ENCODE assay signal across 8 cellular contexts in the genomic region with DNA sequence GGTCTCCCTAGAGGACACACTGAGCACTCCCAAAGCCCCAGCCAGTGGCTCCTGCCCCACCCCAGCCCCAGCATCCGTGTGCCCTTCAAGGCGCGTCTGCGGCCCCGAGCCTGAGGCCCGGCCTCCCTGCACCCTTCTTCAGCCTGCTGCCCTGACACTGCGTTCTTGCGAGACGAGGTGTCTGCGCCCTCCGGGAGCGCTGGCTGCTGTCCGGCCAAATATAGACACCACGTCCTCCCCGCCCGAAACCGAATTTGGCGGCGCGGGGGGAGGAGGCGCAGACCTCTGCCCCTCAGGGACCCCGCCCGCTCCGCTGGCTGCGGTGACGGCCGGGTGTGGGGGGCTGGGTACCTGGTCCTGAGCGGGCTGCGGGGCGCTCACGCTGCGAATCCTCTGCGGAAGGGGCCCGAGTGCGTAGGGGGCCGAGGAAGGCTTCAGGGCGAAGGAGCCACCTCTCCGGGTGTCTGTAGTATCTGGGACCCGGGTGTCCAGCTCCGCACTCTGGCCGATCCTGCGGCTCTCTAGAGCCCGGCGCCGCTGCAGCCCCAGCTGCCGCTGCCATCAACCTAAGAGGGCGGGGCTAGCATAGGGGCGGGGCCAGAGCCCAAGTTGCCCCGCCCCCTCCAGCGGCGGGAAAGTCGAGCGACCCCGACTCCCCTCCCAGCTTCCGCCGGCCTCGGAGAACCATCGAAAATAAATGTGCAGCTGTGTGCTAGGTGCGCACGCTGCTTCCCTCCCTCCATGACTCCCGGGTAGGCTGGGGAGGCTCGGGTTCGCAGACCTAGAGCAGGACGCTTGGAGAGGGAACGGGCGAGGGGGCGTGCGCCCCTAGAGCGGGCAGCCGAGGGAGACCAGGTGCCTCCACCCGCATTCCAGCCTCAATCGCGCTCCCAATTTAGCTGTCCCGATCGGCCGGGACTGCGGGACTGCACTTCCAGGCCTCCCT. TPM values are rescaled to one million over a fixed set of nuclear protein-coding genes. Genes with fewer than 3 reads are reported as not detected.
DNase-seq lines count a peak whose midpoint lies in the region; ATAC-seq and TF ChIP-seq lines count a peak whose summit lies in the region.

A gene (minus strand): TSS at position 576 of the 946 bp plus-strand sequence. CDS start 1,491 bp downstream, outside the sequence.

- peak in 1 of 2 experiments; percentile 75 for DNase-seq in Caco-2
- peak; percentile 25 for DNase-seq in NCI-H460 (ENCODE audit: extremely low read depth, low read depth)
- peak; percentile 66 for DNase-seq in activated T-cell treated with anti-CD3 and anti-CD28 coated beads for 24 hours (ENCODE audit: low read depth)
- DNase-seq in erythroblast (lab: John Stamatoyannopoulos, UW): peak; percentile 63 to 72
- no peak for DNase-seq in mucosa of gallbladder (ENCODE audit: low spot score)
- no peak for DNase-seq in RKO (ENCODE audit: low spot score)

- intact Hi-C loops in Caco-2 (cut with micrococcal nuclease; ENCODE audit: unreplicated experiment): no loop called here

- no peaks in the 10 kb centered on the region for H3K9me3 Mint-ChIP-seq in Caco-2 (ENCODE audit: unreplicated experiment)

- CTCF ChIA-PET in Caco-2 (lab: Charles Lee): interaction anchor here (1.2 kb wide), 1 partner anchor 17 kb away, joined by 4 read pairs; no protein-coding TSS in a partner anchor

- H3K27ac Mint-ChIP-seq in Caco-2 (ENCODE audit: unreplicated experiment): peak within 1 kb of the TSS; percentile 54

- no TSS peak for BruUV-seq in Caco-2 (replicated peaks; lab: Mats Ljungman, UMichigan)

- H3K4me1 Mint-ChIP-seq in Caco-2 (ENCODE audit: low read depth, unreplicated experiment): peaks cover 7% of the 10 kb centered on the region

- H3K27ac ChIP-seq in subcutaneous abdominal adipose tissue (ENCODE audit: low read depth, low read length): peak within 1 kb of the TSS; percentile 16

- H3K4me3 ChIP-seq in Caco-2 (ENCODE audit: low read depth, low read length) (peak within 1 kb of the TSS; percentile 50), subcutaneous abdominal adipose tissue (ENCODE audit: low read depth in 1 of 5, low read length in 5 of 5) (peak within 1 kb of the TSS; percentile 31 to 78 (median 69))

- POLR2A ChIA-PET in Caco-2 (lab: Charles Lee): no interaction called here

- H3K9ac ChIP-seq in subcutaneous abdominal adipose tissue (ENCODE audit: low read length in 5 of 5): peak within 1 kb of the TSS in 4 of 5 donors; percentile 39 to 71 (median 58)

- no peaks in the 10 kb centered on the region for H3K9me3 ChIP-seq in Caco-2
- H3K9me3 ChIP-seq in subcutaneous abdominal adipose tissue (ENCODE audit: control insufficient read depth in 5 of 5, low read length in 5 of 5): no peaks in the 10 kb centered on the region

- peaks cover 13% of the 10 kb centered on the region for H3K36me3 Mint-ChIP-seq in Caco-2 (ENCODE audit: insufficient read depth, unreplicated experiment)

- H3K27me3 ChIP-seq in Caco-2 (replicated peaks; ENCODE audit: control insufficient read depth, insufficient read depth, low read length) (no peaks in the 10 kb centered on the region), subcutaneous abdominal adipose tissue (ENCODE audit: control insufficient read depth in 5 of 5, insufficient read depth in 4 of 5, low read length in 5 of 5) (peaks cover 0 to 5% (median 0%) of the 10 kb centered on the region in 5 donors)

- TF ChIP-seq POLR2A in erythroblast (IDR thresholded peaks at IDR 0.05; ENCODE audit: low read length): no peak

- H3K36me3 ChIP-seq in Caco-2 (ENCODE audit: control insufficient read depth, insufficient read depth, low read length) (no peaks in the 10 kb centered on the region), subcutaneous abdominal adipose tissue (ENCODE audit: control insufficient read depth in 5 of 5, insufficient read depth in 5 of 5, low read length in 5 of 5) (no peaks in the 10 kb centered on the region)

- H3K4me3 Mint-ChIP-seq in Caco-2 (ENCODE audit: unreplicated experiment): peak within 1 kb of the TSS; percentile 72

- H3K4me1 ChIP-seq in Caco-2 (peaks cover 8% of the 10 kb centered on the region), subcutaneous abdominal adipose tissue (ENCODE audit: control insufficient read depth in 5 of 5, insufficient read depth in 5 of 5, low read length in 5 of 5) (peaks cover under 1 to 36% (median 30%) of the 10 kb centered on the region in 5 donors)

- TF ChIP-seq CTCF in Caco-2 (IDR thresholded peaks at IDR 0.05; ENCODE audit: insufficient read depth in 1 of 2, low read depth in 1 of 2, low read length in 1 of 2, severe bottlenecking in 1 of 2, unreplicated experiment in 1 of 2): no peak

- ATAC-seq in GM21825 (IDR thresholded peaks at IDR 0.05; ENCODE audit: unreplicated experiment): peak; percentile 44

- no peaks in the 10 kb centered on the region for H3K27me3 Mint-ChIP-seq in Caco-2 (ENCODE audit: insufficient read depth, unreplicated experiment)

RNA-seq across cellular contexts. Expression of the gene that starts here (rescaled TPM):
- total RNA-seq in Caco-2 (2022): 2.8 and 2.9 TPM in 2 replicates
- 0.63 and 0.87 TPM in 2 replicates for total RNA-seq in NCI-H460 (2014; rRNA removed; shearing (Covaris generic))
- 18.3 and 20.4 TPM in 2 replicates for polyA plus RNA-seq in NCI-H460 (2014; cell fraction: nucleus; rRNA removed)
- total RNA-seq in mucosa of gallbladder: 12.9 TPM

Comparison
In these comparisons a context has a peak if more than half of its experiments do, and no peak if none do; other contexts are left out.
1. DNase-seq: peak in NCI-H460 (single experiment), activated T-cell treated with anti-CD3 and anti-CD28 coated beads for 24 hours (single experiment) and erythroblast (2 of 2); none in mucosa of gallbladder (single experiment) and RKO (single experiment).